Comparison of ENCODE assay signal across 33 cellular contexts in the genomic region with DNA sequence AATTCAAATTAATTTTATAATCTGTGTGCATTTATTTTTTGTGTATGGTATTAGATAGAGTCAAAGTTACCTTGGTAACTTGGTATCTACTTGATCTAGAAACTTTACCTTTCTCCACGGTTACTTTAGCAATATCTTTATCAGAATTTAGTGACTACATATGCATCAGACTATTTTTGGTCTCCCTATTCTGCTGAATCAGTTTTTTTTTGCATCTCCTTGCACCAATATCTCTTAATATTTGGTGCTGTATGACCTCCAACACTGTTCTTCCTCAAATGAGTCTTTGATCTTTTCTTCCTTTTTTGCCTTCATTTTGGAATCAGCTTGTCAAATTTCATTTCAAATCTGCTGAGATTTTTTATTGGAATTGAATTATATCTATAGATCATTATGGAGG.
"Had no signal": no experiment of that assay in that cellular context is flagged by ENCODE, and none has a peak within 500 bp of the region (broad histone marks: within the 10 kb centered on the region; RNA-seq: fewer than 3 reads in every experiment).

No MANE protein-coding gene starts in this region.

- H3K27ac ChIP-seq: adrenal gland, ascending aorta, body of pancreas, brain microvascular endothelial cell, breast epithelium, cardiac muscle cell had no signal

- H3K27me3 ChIP-seq: adrenal gland, ascending aorta, body of pancreas, brain microvascular endothelial cell, breast epithelium, cardiac muscle cell had no signal

- H3K4me1 ChIP-seq: adrenal gland, ascending aorta, body of pancreas, breast epithelium had no signal

- ATAC-seq: activated naive CD4-positive, alpha-beta T cell treated with anti-CD3 and anti-CD28 coated beads, Interleukin-2, amount 50 U/mL, for 72 hours; activated naive CD8-positive, alpha-beta T cell treated with anti-CD3 and anti-CD28 coated beads, Interleukin-2, amount 50 U/mL, for 24 hours; activated T-cell treated with anti-CD3 and anti-CD28 coated beads, Interleukin-2, amount 50 U/mL, for 4 hours; activated T-cell treated with anti-CD3 and anti-CD28 coated beads, Interleukin-2, amount 50 U/mL, for 72 hours; activated T-helper 17 cell treated with anti-CD3 and anti-CD28 coated beads, Interleukin-2, amount 50 U/mL, for 72 hours; body of pancreas had no signal

- H3K9me3 ChIP-seq: adrenal gland, ascending aorta, body of pancreas, breast epithelium had no signal

- H3K4me3 ChIP-seq: adrenal gland, ascending aorta, body of pancreas, breast epithelium, cardiac muscle cell had no signal

- DNase-seq: activated effector memory CD4-positive, alpha-beta T cell treated with anti-CD3 and anti-CD28 coated beads, Interleukin-2, amount 50 U/mL, for 16 hours; activated effector memory CD4-positive, alpha-beta T cell treated with Interleukin-2 at 50 U/mL for 16 hours; activated gamma-delta T cell; activated gamma-delta T cell treated with Interleukin-2 at 50 U/mL for 16 hours; activated naive CD4-positive, alpha-beta T cell; activated naive CD4-positive, alpha-beta T cell treated with anti-CD3 and anti-CD28 coated beads for 36 hours; activated naive CD4-positive, alpha-beta T cell treated with anti-CD3 and anti-CD28 coated beads, Interleukin-2, amount 10 ng/mL, durations not matched to agents 7 days and 5 days; activated naive CD4-positive, alpha-beta T cell treated with anti-CD3 and anti-CD28 coated beads, Interleukin-2, amount 50 U/mL, for 16 hours; activated naive CD4-positive, alpha-beta T cell treated with Interleukin-2 at 50 U/mL for 16 hours; activated naive CD8-positive, alpha-beta T cell treated with anti-CD3 and anti-CD28 coated beads for 36 hours; activated naive CD8-positive, alpha-beta T cell treated with anti-CD3 and anti-CD28 coated beads, Interleukin-2, amount 10 ng/mL, durations not matched to agents 7 days and 5 days; activated naive CD8-positive, alpha-beta T cell treated with anti-CD3 and anti-CD28 coated beads, Interleukin-2, amount 50 U/mL, for 24 hours; activated T-cell treated with anti-CD3 and anti-CD28 coated beads, Interleukin-2, amount 50 U/mL, for 1 hour; activated T-cell treated with anti-CD3 and anti-CD28 coated beads, Interleukin-2, amount 50 U/mL, for 24 hours; activated T-cell treated with anti-CD3 and anti-CD28 coated beads, Interleukin-2, amount 50 U/mL, for 4 hours; activated T-cell treated with anti-CD3 and anti-CD28 coated beads, Interleukin-2, amount 50 U/mL, for 48 hours; activated T-cell treated with anti-CD3 and anti-CD28 coated beads, Interleukin-2, amount 50 U/mL, for 72 hours; adrenal gland; amniotic stem cell; amygdala; anterior cingulate cortex; aorta; body of pancreas; brain microvascular endothelial cell; caudate nucleus; cerebellar nuclear complex had no signal

- H3K36me3 ChIP-seq: adrenal gland, ascending aorta, brain microvascular endothelial cell, breast epithelium, cardiac muscle cell had no signal

- FAIRE-seq: astrocyte, bronchial epithelial cell had no signal
